In the genomic region with DNA sequence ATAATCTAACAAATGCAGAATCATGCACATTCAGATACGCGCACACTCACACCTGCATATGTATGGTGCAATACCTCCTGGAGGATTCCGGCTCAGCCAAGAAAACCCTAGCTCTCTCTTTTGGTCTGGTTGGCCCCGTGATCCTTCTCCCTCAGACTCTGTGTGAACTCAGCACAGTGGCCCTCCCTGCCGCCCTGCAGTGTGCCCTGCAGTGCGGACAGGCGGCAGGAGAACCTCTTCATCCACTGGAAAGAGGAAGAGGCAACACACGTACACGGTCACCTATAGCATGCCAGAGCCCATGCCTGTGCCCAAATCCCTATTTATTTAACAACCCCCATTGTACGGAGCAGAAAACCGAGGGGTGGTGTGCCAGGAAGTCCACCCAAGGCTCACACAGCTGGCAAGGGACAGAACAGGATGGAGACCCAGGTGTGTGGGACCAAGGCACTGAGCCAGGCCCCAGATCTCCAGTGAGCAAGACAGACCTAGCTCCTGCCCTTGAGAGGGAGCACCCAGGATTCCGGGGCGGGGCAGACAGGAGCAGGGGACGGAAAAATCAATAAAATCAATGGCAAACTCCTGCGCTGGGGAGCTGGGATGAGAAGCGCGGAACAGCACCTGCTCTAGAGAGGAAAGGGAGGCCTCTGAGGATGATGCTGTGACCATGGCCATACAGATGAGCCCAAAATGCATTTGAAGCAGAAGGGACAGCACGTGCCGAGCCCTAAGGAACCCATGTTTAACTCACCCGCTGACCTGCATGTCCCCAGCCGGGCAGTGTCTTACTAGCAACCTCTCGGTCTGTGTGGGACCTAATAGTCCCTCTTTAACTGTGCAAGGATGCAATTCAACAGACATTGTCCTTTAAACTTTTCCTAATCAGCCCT, we compare ENCODE assay signal across 20 cellular contexts. TPM values are rescaled to one million over a fixed set of nuclear protein-coding genes. Genes with fewer than 3 reads are reported as not detected.
DNase-seq lines count a peak whose midpoint lies in the region; ATAC-seq, FAIRE-seq and TF ChIP-seq lines count a peak whose summit lies in the region.
"Had no signal": no experiment of that assay in that cellular context is flagged by ENCODE, and none has a peak within 500 bp of the region (broad histone marks: within the 10 kb centered on the region; RNA-seq: fewer than 3 reads in every experiment).

No MANE protein-coding gene starts in this region.

- H3K27ac Mint-ChIP-seq in mesothelial cell of epicardium: no peak overlapping the region
- peak overlapping the region; percentile 18 for H3K27ac Mint-ChIP-seq in type B pancreatic cell
- H3K27ac Mint-ChIP-seq in activated naive CD4-positive, alpha-beta T cell treated with anti-CD3 and anti-CD28 coated beads for 36 hours: no peak overlapping the region
- no peak overlapping the region for H3K27ac Mint-ChIP-seq in osteocyte (ENCODE audit: unreplicated experiment)
- H3K27ac Mint-ChIP-seq: activated CD8-positive, alpha-beta memory T cell treated with anti-CD3 and anti-CD28 coated beads, Interleukin-2, amount 10 ng/mL, durations not matched to agents 7 days and 5 days; CD14-positive monocyte; effector memory CD8-positive, alpha-beta T cell; stimulated activated memory B cell treated with anti-CD40 and anti-IgM and Interleukin-4, amounts not matched to agents 10 μg/mL and 1 μg/mL and 100 μg/mL, for 72 hours had no signal

- peak overlapping the region; percentile 47 for H2BK120ac ChIP-seq in H1 (replicated peaks; ENCODE audit: low read depth, low read length)

- 0 out of 7 replicates have a peak overlapping the region, but pooled peaks of 1 of the 4 experiments have one; percentile 7 for H3K9ac ChIP-seq in H1 (replicated peaks in 1 of 4; ENCODE audit: extremely low read depth in 1 of 4, low read depth in 3 of 4, low read length in 3 of 4)

- 89 to 90% methylated on average over 22 of the region's 22 CpGs for WGBS in heart right ventricle, 2 donors
- WGBS in H1 (ENCODE audit: extremely low coverage in 1 of 2, insufficient coverage in 1 of 2, insufficient read length in 1 of 2, insufficient replicate concordance in 2 of 2, low coverage in 1 of 2, low lambda C conversion rate in 2 of 2, missing lambda C conversion rate in 1 of 2), 2 experiments: 80% methylated on average over 22 of the region's 22 CpGs; no CpG with 5 or more reads in 1 of the 2 experiments

- H3K9me3 Mint-ChIP-seq in mesothelial cell of epicardium (no peaks in the 10 kb centered on the region), type B pancreatic cell (no peaks in the 10 kb centered on the region), osteocyte (ENCODE audit: unreplicated experiment) (no peaks in the 10 kb centered on the region)
- no peaks in the 10 kb centered on the region for H3K9me3 Mint-ChIP-seq in activated naive CD4-positive, alpha-beta T cell treated with anti-CD3 and anti-CD28 coated beads for 36 hours
- H3K9me3 Mint-ChIP-seq: effector memory CD8-positive, alpha-beta T cell; stimulated activated memory B cell treated with anti-CD40 and anti-IgM and Interleukin-4, amounts not matched to agents 10 μg/mL and 1 μg/mL and 100 μg/mL, for 72 hours had no signal

- H3K23ac ChIP-seq in H1 (ENCODE audit: insufficient read length): no peak overlapping the region

- intact Hi-C loops in heart right ventricle (cut with DNase I): loop anchor here in 3 of 10 donors (5.0 kb wide), 2 partner anchors 40 to 50 kb away; no protein-coding TSS in a partner anchor
- intact Hi-C loops in activated naive CD4-positive, alpha-beta T cell treated with anti-CD3 and anti-CD28 coated beads for 36 hours (cut with micrococcal nuclease): no loop called here

- H3K23me2 ChIP-seq in H1 (ENCODE audit: low read depth, low read length): peaks cover 6% of the 10 kb centered on the region; the same call in 1 of the 2 replicates

- no peak for TF ChIP-seq EP300 in H1 (IDR thresholded peaks at IDR 0.05; ENCODE audit: borderline replicate concordance in 1 of 2, low read depth in 2 of 2, low read length in 2 of 2)

- POLR2A ChIA-PET in H1 (lab: Charles Lee; ENCODE audit: partially characterized antibody): interaction anchor here (4.4 kb wide), 1 partner anchor 8 kb away, joined by 18 read pairs; no protein-coding TSS in a partner anchor

- ATAC-seq in heart right ventricle: no peak
- ATAC-seq: activated CD8-positive, alpha-beta memory T cell treated with anti-CD3 and anti-CD28 coated beads, Interleukin-2, amount 10 ng/mL, durations not matched to agents 7 days and 5 days; effector memory CD8-positive, alpha-beta T cell; stimulated activated memory B cell treated with anti-CD40 and anti-IgM and Interleukin-4, amounts not matched to agents 10 μg/mL and 1 μg/mL and 100 μg/mL, for 72 hours; upper lobe of right lung had no signal

- H3K36me3 Mint-ChIP-seq in mesothelial cell of epicardium (peaks cover 2% of the 10 kb centered on the region), type B pancreatic cell (peaks cover 4% of the 10 kb centered on the region), osteocyte (ENCODE audit: unreplicated experiment) (no peaks in the 10 kb centered on the region)
- H3K36me3 Mint-ChIP-seq in activated naive CD4-positive, alpha-beta T cell treated with anti-CD3 and anti-CD28 coated beads for 36 hours (ENCODE audit: low read depth): no peaks in the 10 kb centered on the region
- H3K36me3 Mint-ChIP-seq: activated CD8-positive, alpha-beta memory T cell treated with anti-CD3 and anti-CD28 coated beads, Interleukin-2, amount 10 ng/mL, durations not matched to agents 7 days and 5 days; stimulated activated memory B cell treated with anti-CD40 and anti-IgM and Interleukin-4, amounts not matched to agents 10 μg/mL and 1 μg/mL and 100 μg/mL, for 72 hours had no signal

- no peaks in the 10 kb centered on the region for H3K79me1 ChIP-seq in H1 (ENCODE audit: low read depth, low read length)

- H2BK5ac ChIP-seq in H1 (ENCODE audit: low read depth, low read length): peak overlapping the region; percentile 8; the same call in 1 of the 2 replicates

- no peaks in the 10 kb centered on the region for H3K27me3 Mint-ChIP-seq in mesothelial cell of epicardium (ENCODE audit: low read depth)
- H3K27me3 Mint-ChIP-seq in type B pancreatic cell: peaks cover 10% of the 10 kb centered on the region
- peaks cover 21% of the 10 kb centered on the region for H3K27me3 Mint-ChIP-seq in activated naive CD4-positive, alpha-beta T cell treated with anti-CD3 and anti-CD28 coated beads for 36 hours (ENCODE audit: low read depth)
- H3K27me3 Mint-ChIP-seq in osteocyte (ENCODE audit: unreplicated experiment): no peaks in the 10 kb centered on the region

- H3K14ac ChIP-seq in H1 (ENCODE audit: insufficient read length): no peak overlapping the region

- TF ChIP-seq RAD21 in H1 (IDR thresholded peaks at IDR 0.05 in 1 of 2, conservative IDR thresholded peaks at IDR 0.05 in 1 of 2; ENCODE audit: low read depth in 2 of 2, low read length in 2 of 2): no peak

- no peak overlapping the region for H4K8ac ChIP-seq in H1 (ENCODE audit: extremely low read depth, insufficient read depth, low read length)

- H2BK12ac ChIP-seq in H1 (ENCODE audit: low read depth, low read length): peak overlapping the region; percentile 30; the same call in 1 of the 2 replicates

- FAIRE-seq in H1 (lab: Jason Lieb, UNC) (no peak), urothelium cell line (lab: Jason Lieb, UNC) (no peak)

- H2BK15ac ChIP-seq in H1 (ENCODE audit: low read length): peak overlapping the region; percentile 9; the same call in 1 of the 2 replicates

- H3K79me2 ChIP-seq in H1 (ENCODE audit: control insufficient read depth in 1 of 2, insufficient read depth in 2 of 2, low read length in 2 of 2): no peaks in the 10 kb centered on the region

- H4K91ac ChIP-seq in H1 (replicated peaks; ENCODE audit: insufficient read length, low read length): peak overlapping the region; percentile 35

- peak overlapping the region; percentile 9; the same call in 1 of the 2 replicates for H2AK5ac ChIP-seq in H1 (ENCODE audit: low read depth, low read length)

- TF ChIP-seq CTCF in cardiac muscle cell (IDR thresholded peaks at IDR 0.05; ENCODE audit: low read depth, low read length): no peak
- no peak for TF ChIP-seq CTCF in heart right ventricle (IDR thresholded peaks at IDR 0.05)
- no peak for TF ChIP-seq CTCF in H1 (IDR thresholded peaks at IDR 0.05; ENCODE audit: control extremely low read depth in 1 of 3, insufficient read depth in 1 of 3, low read depth in 1 of 3, low read length in 3 of 3)
- no peak for TF ChIP-seq CTCF in mesothelial cell of epicardium (IDR thresholded peaks at IDR 0.05; ENCODE audit: unreplicated experiment)
- TF ChIP-seq CTCF in type B pancreatic cell (conservative IDR thresholded peaks at IDR 0.05): no peak
- TF ChIP-seq CTCF in osteocyte (IDR thresholded peaks at IDR 0.05): no peak

- H3K56ac ChIP-seq in H1 (replicated peaks; ENCODE audit: insufficient read length, low read depth, low read length): no peak overlapping the region

- H3K36me3 ChIP-seq in cardiac muscle cell (no peaks in the 10 kb centered on the region), heart right ventricle (no peaks in the 10 kb centered on the region), H1 (ENCODE audit: control insufficient read depth in 2 of 4, insufficient read depth in 4 of 4, low read length in 3 of 4) (no peaks in the 10 kb centered on the region)
- H3K36me3 ChIP-seq: upper lobe of right lung had no signal

- H3K27ac ChIP-seq in cardiac muscle cell: peak overlapping the region; percentile 54
- no peak overlapping the region for H3K27ac ChIP-seq in heart right ventricle
- no peak overlapping the region for H3K27ac ChIP-seq in H1 (ENCODE audit: low read depth, low read length)
- H3K27ac ChIP-seq: PC-9, upper lobe of right lung had no signal

- peaks cover 8 to 11% of the 10 kb centered on the region in 2 experiments for H4K20me1 ChIP-seq in H1 (replicated peaks in 1 of 2; ENCODE audit: control insufficient read depth in 1 of 2, insufficient read depth in 2 of 2, low read length in 2 of 2)

- no peaks in the 10 kb centered on the region for H3K9me3 ChIP-seq in cardiac muscle cell (ENCODE audit: low read depth)
- no peaks in the 10 kb centered on the region for H3K9me3 ChIP-seq in heart right ventricle
- H3K9me3 ChIP-seq in H1 (ENCODE audit: insufficient read depth in 2 of 2, low read depth in 1 of 2, low read length in 1 of 2): no peaks in the 10 kb centered on the region
- H3K9me3 ChIP-seq: upper lobe of right lung had no signal

- no peak overlapping the region for H4K5ac ChIP-seq in H1 (ENCODE audit: insufficient read length, low read depth, low read length)

- peak overlapping the region; percentile 16 to 38; a peak in 2 of 4 replicates for H3K4me2 ChIP-seq in H1 (ENCODE audit: insufficient read depth in 1 of 2, low read depth in 2 of 2, low read length in 2 of 2)
- H3K4me2 ChIP-seq: PC-9 had no signal

- no peak overlapping the region; the same call in 1 of the 2 replicates for H2BK20ac ChIP-seq in H1 (ENCODE audit: low read length)

- no peak overlapping the region for H2AFZ ChIP-seq in H1 (ENCODE audit: low read length)
- H2AFZ ChIP-seq: PC-9 had no signal

- no peak for DNase-seq in cardiac muscle cell (ENCODE audit: low read depth in 1 of 2, low spot score in 1 of 2)
- DNase-seq in heart right ventricle: no peak
- DNase-seq in H1 (ENCODE audit: low read depth in 1 of 2, low spot score in 2 of 2): no peak
- DNase-seq in mesothelial cell of epicardium (ENCODE audit: low spot score in 2 of 2, unreplicated experiment in 2 of 2): no peak
- no peak for DNase-seq in type B pancreatic cell (ENCODE audit: extremely low spot score, unreplicated experiment)
- DNase-seq in activated naive CD4-positive, alpha-beta T cell treated with anti-CD3 and anti-CD28 coated beads for 36 hours: no peak
- DNase-seq in osteocyte (ENCODE audit: extremely low spot score, unreplicated experiment): no peak
- no peak for DNase-seq in urothelium cell line (ENCODE audit: low spot score)
- DNase-seq: ACHN; activated CD8-positive, alpha-beta memory T cell treated with anti-CD3 and anti-CD28 coated beads, Interleukin-2, amount 10 ng/mL, durations not matched to agents 7 days and 5 days; central memory CD4-positive, alpha-beta T cell; DND-41; effector memory CD8-positive, alpha-beta T cell; hypothalamus; NCI-H774; upper lobe of right lung had no signal

- peaks cover 71% of the 10 kb centered on the region for H3K4me1 Mint-ChIP-seq in mesothelial cell of epicardium
- H3K4me1 Mint-ChIP-seq in type B pancreatic cell (ENCODE audit: unreplicated experiment): peaks cover 44% of the 10 kb centered on the region
- H3K4me1 Mint-ChIP-seq in activated naive CD4-positive, alpha-beta T cell treated with anti-CD3 and anti-CD28 coated beads for 36 hours (ENCODE audit: low read depth): no peaks in the 10 kb centered on the region
- peaks cover 30% of the 10 kb centered on the region for H3K4me1 Mint-ChIP-seq in osteocyte (ENCODE audit: unreplicated experiment)

- peak overlapping the region; percentile 9 for H3K18ac ChIP-seq in H1 (ENCODE audit: extremely low read depth, low read length)

- H3K4me3 Mint-ChIP-seq in mesothelial cell of epicardium (peak overlapping the region; percentile 77), type B pancreatic cell (peak overlapping the region; percentile 82), osteocyte (ENCODE audit: unreplicated experiment) (no peak overlapping the region)
- no peak overlapping the region for H3K4me3 Mint-ChIP-seq in activated naive CD4-positive, alpha-beta T cell treated with anti-CD3 and anti-CD28 coated beads for 36 hours
- H3K4me3 Mint-ChIP-seq: activated CD8-positive, alpha-beta memory T cell treated with anti-CD3 and anti-CD28 coated beads, Interleukin-2, amount 10 ng/mL, durations not matched to agents 7 days and 5 days; stimulated activated memory B cell treated with anti-CD40 and anti-IgM and Interleukin-4, amounts not matched to agents 10 μg/mL and 1 μg/mL and 100 μg/mL, for 72 hours had no signal

- H3K4me3 ChIP-seq in cardiac muscle cell (no peak overlapping the region), heart right ventricle (no peak overlapping the region), H1 (ENCODE audit: extremely low read depth in 1 of 4, insufficient read depth in 2 of 4, low read depth in 3 of 4, low read length in 4 of 4) (no peak overlapping the region)
- H3K4me3 ChIP-seq: PC-9, upper lobe of right lung had no signal

- H3K27me3 ChIP-seq in cardiac muscle cell: no peaks in the 10 kb centered on the region
- H3K27me3 ChIP-seq in heart right ventricle: peaks cover 0 to 47% (median 0%) of the 10 kb centered on the region in 7 donors
- peaks cover 1 to 22% (median 15%) of the 10 kb centered on the region in 4 experiments; a peak in 6 of 7 replicates for H3K27me3 ChIP-seq in H1 (replicated peaks in 1 of 4; ENCODE audit: control insufficient read depth in 3 of 4, extremely low read depth in 1 of 4, insufficient read depth in 3 of 4, low read length in 3 of 4)

- CTCF ChIA-PET in H1 (lab: Charles Lee; ENCODE audit: partially characterized antibody): interaction anchor here (0.8 to 2.2 kb wide), 6 partner anchors 9 to 443 kb away, joined by 3 to 7 read pairs (median 4); no protein-coding TSS in a partner anchor
- CTCF ChIA-PET in activated naive CD4-positive, alpha-beta T cell treated with anti-CD3 and anti-CD28 coated beads for 36 hours (lab: Charles Lee): no interaction called here

- peak overlapping the region; percentile 61 for H3K4ac ChIP-seq in H1 (replicated peaks; ENCODE audit: insufficient read length, low read depth, low read length)

- TF ChIP-seq POLR2A in H1 (IDR thresholded peaks at IDR 0.05; ENCODE audit: control extremely low read depth in 1 of 2, low read depth in 2 of 2, low read length in 2 of 2): no peak

- peaks cover 22% of the 10 kb centered on the region for H3K4me1 ChIP-seq in cardiac muscle cell (ENCODE audit: low read depth)
- peaks cover 7 to 79% (median 56%) of the 10 kb centered on the region in 9 donors for H3K4me1 ChIP-seq in heart right ventricle
- H3K4me1 ChIP-seq in H1 (replicated peaks in 1 of 4; ENCODE audit: control insufficient read depth in 3 of 4, insufficient read depth in 4 of 4, low read length in 3 of 4): peaks cover 6 to 15% (median 11%) of the 10 kb centered on the region in 4 experiments

RNA-seq across cellular contexts. Expression of gene CIBAR2, which starts 54.7 kb away (rescaled TPM):
- total RNA-seq in cardiac muscle cell (not detected in 2 replicates), heart right ventricle (not detected), mesothelial cell of epicardium (not detected in 3 replicates), type B pancreatic cell (ENCODE audit: low replicate concordance) (1.3 and 4.9 TPM in 2 replicates), osteocyte (not detected in 2 replicates)
- polyA plus RNA-seq in cardiac muscle cell (not detected in 2 replicates), heart right ventricle (not detected), H1 (2011; rRNA removed) (0.06 and 0.18 TPM in 2 replicates)
- total RNA-seq in H1 (2021; fragmentation: NEBNext Ultra II Directional; extraction: Animal tissue kit (Norgen Biotek cat#: 25700)): not detected in 2 replicates
- polyA plus RNA-seq in H1 (2011; cell fraction: cytosol; rRNA removed): 0.12 TPM
- polyA plus RNA-seq in H1 (2011; cell fraction: nucleus; rRNA removed): 0.23 TPM
- polyA plus RNA-seq in H1 (2012, experiment 1 of 2): 0.15 to 0.29 TPM in 2 of 4 replicates, not detected in the others
- polyA plus RNA-seq in H1 (2012, experiment 2 of 2): 0.42 TPM
- polyA plus RNA-seq in H1 (2013, experiment 1 of 2): 0.06 TPM
- 0.02 TPM for polyA plus RNA-seq in H1 (2013, experiment 2 of 2)
- polyA minus RNA-seq in H1 (2011; rRNA and poly(A)+ RNA removed): 0.17 TPM in 1 of 2 replicates, not detected in the other
- not detected for polyA minus RNA-seq in H1 (2011; cell fraction: cytosol; rRNA and poly(A)+ RNA removed)
- polyA minus RNA-seq in H1 (2011; cell fraction: nucleus; rRNA and poly(A)+ RNA removed): not detected
- not detected for total RNA-seq in activated naive CD4-positive, alpha-beta T cell treated with anti-CD3 and anti-CD28 coated beads for 36 hours
- total RNA-seq: activated CD8-positive, alpha-beta memory T cell treated with anti-CD3 and anti-CD28 coated beads, Interleukin-2, amount 10 ng/mL, durations not matched to agents 7 days and 5 days; PC-9; upper lobe of right lung had no signal
- polyA plus RNA-seq: adipose tissue, CD14-positive monocyte had no signal

Comparison
In these comparisons a context has a peak if more than half of its experiments do, and no peak if none do; other contexts are left out.
1. H3K4me3 Mint-ChIP-seq: peak in mesothelial cell of epicardium (single experiment) and type B pancreatic cell (single experiment); none in activated naive CD4-positive, alpha-beta T cell treated with anti-CD3 and anti-CD28 coated beads for 36 hours (single experiment) and osteocyte (single experiment).